Comparison of ENCODE assay signal across 17 cellular contexts in the genomic region with DNA sequence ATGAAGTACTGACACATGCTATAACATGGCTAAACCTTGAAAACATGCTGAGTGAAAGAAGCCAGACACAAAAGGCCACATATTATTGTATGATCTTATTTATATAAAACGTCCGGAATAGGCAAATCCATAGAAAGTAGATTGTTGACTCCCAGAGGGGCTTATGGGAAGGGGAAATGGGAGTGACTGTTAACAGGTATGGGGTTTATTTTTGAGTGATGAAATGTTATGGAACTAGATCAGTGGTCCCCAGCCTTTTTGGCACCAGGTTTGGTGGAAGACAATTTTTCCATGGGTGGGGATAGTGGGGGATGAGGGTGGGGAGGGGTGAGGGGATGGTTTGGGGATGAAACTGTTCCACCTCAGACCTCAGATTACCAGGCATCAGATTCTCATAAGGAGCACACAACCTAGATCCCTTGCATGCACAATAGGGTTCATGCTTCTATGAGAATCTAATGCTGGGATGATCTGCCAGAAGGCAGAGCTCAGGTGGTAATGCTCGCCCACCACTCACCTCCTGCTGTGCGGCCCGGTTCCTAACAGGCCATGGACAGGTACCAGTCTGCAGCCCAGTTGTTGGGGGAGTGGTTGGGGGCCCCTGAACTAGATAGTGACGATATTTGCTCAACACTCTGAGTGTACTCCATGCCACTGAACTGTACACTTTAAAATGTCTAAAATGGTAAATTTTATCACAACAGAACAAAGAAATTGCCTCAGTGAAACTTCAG. TPM values are rescaled to one million over a fixed set of nuclear protein-coding genes. Genes with fewer than 3 reads are reported as not detected.
A peak's percentile ranks its signal among the peaks of the same experiment; 100 is the strongest.
DNase-seq lines count a peak whose midpoint lies in the region; FAIRE-seq and TF ChIP-seq lines count a peak whose summit lies in the region.
"Had no signal": no experiment of that assay in that cellular context is flagged by ENCODE, and none has a peak within 500 bp of the region (broad histone marks: within the 10 kb centered on the region; RNA-seq: fewer than 3 reads in every experiment).

No MANE protein-coding gene starts in this region.

- DNase-seq in GM23248: no peak
- no peak for DNase-seq in ascending aorta (ENCODE audit: low spot score in 2 of 2)
- DNase-seq in keratinocyte (ENCODE audit: low read depth, low spot score): no peak
- DNase-seq in NCI-H187 treated with DMSO at 0.1 percent for 48 hours (lab: John Stamatoyannopoulos, UW): no peak
- DNase-seq in glomerular visceral epithelial cell (ENCODE audit: extremely low spot score): no peak
- DNase-seq in adrenal gland: no peak
- DNase-seq: COR-L47, NCI-H1048, NCI-H1436 treated with DMSO at 0.1 percent for 48 hours, NCI-H2081 treated with DMSO at 0.1 percent for 48 hours, NCI-H510A, NCI-H82, PC-9 had no signal

- WGBS in GM23248 (ENCODE audit: low coverage in 1 of 2, low lambda C conversion rate in 2 of 2, missing lambda C conversion rate in 2 of 2), 2 experiments: 80% methylated on average over 6 of the region's 6 CpGs
- WGBS in adrenal gland, 4 donors: 76 to 91% (median 80%) methylated on average over 6 of the region's 6 CpGs

- no peaks in the 10 kb centered on the region for H3K9me2 ChIP-seq in GM23248 (ENCODE audit: insufficient read depth)

- H3K9me3 ChIP-seq in GM23248 (ENCODE audit: low read depth): no peaks in the 10 kb centered on the region
- no peaks in the 10 kb centered on the region for H3K9me3 ChIP-seq in ascending aorta
- H3K9me3 ChIP-seq in keratinocyte (ENCODE audit: control insufficient read depth, low read depth, low read length): no peaks in the 10 kb centered on the region
- H3K9me3 ChIP-seq in subcutaneous abdominal adipose tissue (ENCODE audit: control insufficient read depth in 5 of 5, low read length in 5 of 5): no peaks in the 10 kb centered on the region
- no peaks in the 10 kb centered on the region for H3K9me3 ChIP-seq in adrenal gland (replicated peaks in 1 of 3)

- H3K36me3 ChIP-seq in GM23248 (ENCODE audit: low read depth): peaks cover 36% of the 10 kb centered on the region
- H3K36me3 ChIP-seq in ascending aorta: peaks cover 14 to 29% of the 10 kb centered on the region in 2 donors
- peaks cover 3 to 4% of the 10 kb centered on the region in 2 experiments for H3K36me3 ChIP-seq in keratinocyte (ENCODE audit: control insufficient read depth in 2 of 2, extremely low read depth in 1 of 2, insufficient read depth in 2 of 2, low read length in 2 of 2)
- H3K36me3 ChIP-seq in subcutaneous abdominal adipose tissue (ENCODE audit: control insufficient read depth in 5 of 5, insufficient read depth in 5 of 5, low read length in 5 of 5): peaks cover 4 to 19% (median 7%) of the 10 kb centered on the region in 5 donors
- H3K36me3 ChIP-seq in adrenal gland (replicated peaks in 1 of 2): no peaks in the 10 kb centered on the region

- peaks cover 34% of the 10 kb centered on the region for H3F3A ChIP-seq in GM23248 (ENCODE audit: insufficient read depth)

- H2AFZ ChIP-seq in GM23248: no peak overlapping the region
- H2AFZ ChIP-seq in keratinocyte (ENCODE audit: control insufficient read depth, low read length): no peak overlapping the region

- H3K79me2 ChIP-seq in GM23248 (ENCODE audit: insufficient read depth): no peaks in the 10 kb centered on the region
- no peaks in the 10 kb centered on the region for H3K79me2 ChIP-seq in keratinocyte (ENCODE audit: control insufficient read depth, insufficient read depth, low read length)

- H3K9ac ChIP-seq in GM23248: peak overlapping the region; percentile 63; the same call in 1 of the 2 replicates
- H3K9ac ChIP-seq in keratinocyte (ENCODE audit: control insufficient read depth, extremely low read depth, insufficient read depth, low read length): no peak overlapping the region
- H3K9ac ChIP-seq in subcutaneous abdominal adipose tissue (ENCODE audit: low read length in 5 of 5): peak overlapping the region in 1 of 5 donors; percentile 40
- H3K9ac ChIP-seq: KMS-11 had no signal

- FAIRE-seq in keratinocyte (lab: Jason Lieb, UNC): peak; percentile 51
- FAIRE-seq: GM12892, H1 had no signal

- no peak for TF ChIP-seq POLR2A in adrenal gland (IDR thresholded peaks at IDR 0.05)

- TF ChIP-seq CTCF in ascending aorta (IDR thresholded peaks at IDR 0.05) (no peak), keratinocyte (optimal IDR thresholded peaks at IDR 0.05 in 1 of 3, IDR thresholded peaks at IDR 0.05 in 1 of 3, conservative IDR thresholded peaks at IDR 0.05 in 1 of 3; ENCODE audit: extremely low read depth in 1 of 3, insufficient read depth in 2 of 3, low read length in 3 of 3) (no peak), adrenal gland (IDR thresholded peaks at IDR 0.05) (no peak)

- no peaks in the 10 kb centered on the region for H3K9me1 ChIP-seq in keratinocyte (ENCODE audit: control insufficient read depth, extremely low read depth, insufficient read depth, low read length)

- peak overlapping the region; percentile 100 for H3K27ac ChIP-seq in GM23248
- H3K27ac ChIP-seq in ascending aorta: peak overlapping the region; percentile 85 to 90
- no peak overlapping the region for H3K27ac ChIP-seq in keratinocyte (ENCODE audit: control insufficient read depth, insufficient read depth, low read length)
- peak overlapping the region; percentile 82 for H3K27ac ChIP-seq in subcutaneous abdominal adipose tissue (ENCODE audit: low read depth, low read length)
- peak overlapping the region in 1 of 5 donors; percentile 10 for H3K27ac ChIP-seq in adrenal gland
- H3K27ac ChIP-seq: KMS-11 had no signal

- dilution Hi-C loops in keratinocyte (cut with MboI; ENCODE audit: extremely low pct_ligation_motif_present, low sequenced_read_pairs): no loop called here

- H3K4me3 ChIP-seq in GM23248: no peak overlapping the region
- H3K4me3 ChIP-seq in ascending aorta: no peak overlapping the region
- no peak overlapping the region for H3K4me3 ChIP-seq in keratinocyte (ENCODE audit: control insufficient read depth in 2 of 3, extremely low read depth in 1 of 3, insufficient read depth in 2 of 3, low read depth in 1 of 3, low read length in 3 of 3)
- H3K4me3 ChIP-seq in subcutaneous abdominal adipose tissue (ENCODE audit: low read depth in 1 of 5, low read length in 5 of 5): no peak overlapping the region
- no peak overlapping the region for H3K4me3 ChIP-seq in adrenal gland
- H3K4me3 ChIP-seq: PC-9 had no signal

- H3K4me1 ChIP-seq in GM23248 (ENCODE audit: insufficient read depth): peaks cover 59% of the 10 kb centered on the region
- H3K4me1 ChIP-seq in ascending aorta: peaks cover 26 to 51% of the 10 kb centered on the region in 2 donors
- H3K4me1 ChIP-seq in keratinocyte (ENCODE audit: control insufficient read depth, extremely low read depth, insufficient read depth, low read length): peaks cover 22% of the 10 kb centered on the region
- peaks cover 3 to 29% (median 14%) of the 10 kb centered on the region in 5 donors for H3K4me1 ChIP-seq in subcutaneous abdominal adipose tissue (ENCODE audit: control insufficient read depth in 5 of 5, insufficient read depth in 5 of 5, low read length in 5 of 5)
- H3K4me1 ChIP-seq in adrenal gland (replicated peaks in 1 of 2): peaks cover 7 to 18% of the 10 kb centered on the region in 2 donors

- no peaks in the 10 kb centered on the region for H3K27me3 ChIP-seq in GM23248 (replicated peaks; ENCODE audit: insufficient read depth)
- H3K27me3 ChIP-seq in ascending aorta: no peaks in the 10 kb centered on the region
- no peaks in the 10 kb centered on the region for H3K27me3 ChIP-seq in keratinocyte (ENCODE audit: control insufficient read depth, extremely low read depth, insufficient read depth, low read length)
- peaks cover 0 to 2% (median 0%) of the 10 kb centered on the region in 5 donors for H3K27me3 ChIP-seq in subcutaneous abdominal adipose tissue (ENCODE audit: control insufficient read depth in 5 of 5, insufficient read depth in 4 of 5, low read length in 5 of 5)
- no peaks in the 10 kb centered on the region for H3K27me3 ChIP-seq in adrenal gland

- in situ Hi-C loops in GM23248 (cut with MboI): no loop called here

- H4K20me1 ChIP-seq in GM23248 (ENCODE audit: insufficient read depth): no peaks in the 10 kb centered on the region
- H4K20me1 ChIP-seq in keratinocyte (ENCODE audit: control insufficient read depth, extremely low read depth, insufficient read depth, low read length): no peaks in the 10 kb centered on the region

- intact Hi-C loops in ascending aorta (cut with DNase I): loop anchor here (5.0 kb wide), 2 partner anchors 92 to 98 kb away; no protein-coding TSS in a partner anchor
- intact Hi-C loops in adrenal gland (cut with DNase I): no loop called here

- no peak overlapping the region for H3K4me2 ChIP-seq in GM23248 (ENCODE audit: unreplicated experiment)
- H3K4me2 ChIP-seq in keratinocyte (ENCODE audit: control insufficient read depth, extremely low read depth, insufficient read depth, low read depth, low read length): no peak overlapping the region
- H3K4me2 ChIP-seq: KMS-11, PC-9 had no signal

RNA-seq across cellular contexts. Expression of a gene that starts 59.1 kb away (rescaled TPM):
- total RNA-seq in GM23248 (2014; rRNA removed; shearing (Covaris generic)): 1,343 and 1,498 TPM in 2 replicates
- polyA plus RNA-seq in GM23248 (2016; fragmentation: Nextera tagmentation; extraction: Ambion mirVana) (1,133 and 1,145 TPM in 2 replicates), keratinocyte (176 to 285 TPM (median 234 TPM) in 3 replicates), adrenal gland (100 to 1,000 TPM in 1 of 3 donors, 10 to 100 TPM in 2; 44.8 to 130 (median 63.9) TPM)
- total RNA-seq in ascending aorta (1,320 TPM), adrenal gland (100 to 1,000 TPM in 6 of 8 donors, 10 to 100 TPM in 2; 52.3 to 430 (median 219) TPM)
- polyA plus RNA-seq in keratinocyte (2011; ENCODE audit: low read depth): 29.3 TPM
- polyA plus RNA-seq in keratinocyte (2011; cell fraction: cytosol; rRNA removed): 80.8 and 128 TPM in 2 replicates
- 212 and 243 TPM in 2 replicates for polyA plus RNA-seq in keratinocyte (2011; cell fraction: nucleus; rRNA removed)
- polyA plus RNA-seq in keratinocyte (2012; ENCODE audit: low replicate concordance): 44.9 and 156 TPM in 2 replicates
- polyA minus RNA-seq in keratinocyte: 159 to 294 TPM (median 228 TPM) in 3 replicates
- 153 TPM for polyA minus RNA-seq in keratinocyte (2011; cell fraction: cytosol; rRNA and poly(A)+ RNA removed)
- polyA minus RNA-seq in keratinocyte (2011; cell fraction: nucleus; rRNA and poly(A)+ RNA removed): 120 and 192 TPM in 2 replicates
